Comparison of ENCODE assay signal across 8 cellular contexts in the genomic region with DNA sequence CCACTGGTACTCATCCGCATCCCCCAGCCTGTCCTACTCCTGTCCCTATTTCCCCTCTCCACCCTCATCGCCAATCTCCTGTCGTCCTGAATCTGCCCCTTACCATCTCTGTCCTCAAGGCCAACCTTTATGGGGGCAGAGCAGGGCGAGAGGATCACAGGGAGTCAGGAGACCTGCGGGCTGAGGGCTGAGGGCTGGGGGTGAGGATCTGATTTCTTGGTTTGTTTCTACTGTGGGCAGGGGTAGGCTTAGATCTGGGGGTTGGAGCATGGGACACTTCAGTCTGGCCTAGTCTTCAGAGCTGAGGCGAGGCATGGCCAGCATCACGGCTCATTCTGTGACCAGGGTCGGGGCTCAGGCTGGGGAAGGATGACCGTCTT. TPM values are rescaled to one million over a fixed set of nuclear protein-coding genes. Genes with fewer than 3 reads are reported as not detected.
DNase-seq lines count a peak whose midpoint lies in the region; ATAC-seq and TF ChIP-seq lines count a peak whose summit lies in the region.

No MANE protein-coding gene starts in this region.

- H3K4me1 ChIP-seq in CD8-positive, alpha-beta memory T cell (ENCODE audit: insufficient read depth, low read length): peaks cover 36% of the 10 kb centered on the region
- H3K4me1 ChIP-seq in Peyer's patch: peaks cover 0 to 20% (median 7%) of the 10 kb centered on the region in 4 donors

- TF ChIP-seq CTCF in Peyer's patch (IDR thresholded peaks at IDR 0.05) (no peak), epithelial cell of proximal tubule (conservative IDR thresholded peaks at IDR 0.05; ENCODE audit: low read depth, low read length) (no peak), osteocyte (IDR thresholded peaks at IDR 0.05) (no peak)

- DNase-seq in CD8-positive, alpha-beta memory T cell: no peak
- no peak for DNase-seq in Peyer's patch
- DNase-seq in epithelial cell of proximal tubule (ENCODE audit: low read depth): no peak
- no peak for DNase-seq in osteocyte (ENCODE audit: extremely low spot score, unreplicated experiment)
- DNase-seq in stimulated activated CD4-positive, alpha-beta T cell treated with anti-CD3 and anti-CD28 coated beads, Interleukin-15, amount 100 ng/mL, for 24 hours: no peak
- no peak for DNase-seq in sciatic nerve (ENCODE audit: low spot score)
- no peak for DNase-seq in epidermal melanocyte (ENCODE audit: insufficient read length, low spot score)
- DNase-seq in NCI-H2196 (lab: John Stamatoyannopoulos, UW; ENCODE audit: unreplicated experiment): no peak

- peak overlapping the region; percentile 63 to 84 (median 75) for H3K4me3 Mint-ChIP-seq in CD8-positive, alpha-beta memory T cell
- peak overlapping the region; percentile 68 for H3K4me3 Mint-ChIP-seq in osteocyte (ENCODE audit: unreplicated experiment)

- H3K27me3 ChIP-seq in CD8-positive, alpha-beta memory T cell (ENCODE audit: insufficient read depth, low read length, poor library complexity, severe bottlenecking): no peaks in the 10 kb centered on the region
- no peaks in the 10 kb centered on the region for H3K27me3 ChIP-seq in Peyer's patch

- H3K27ac ChIP-seq in CD8-positive, alpha-beta memory T cell (ENCODE audit: low read depth, low read length): peak overlapping the region; percentile 76
- peak overlapping the region; percentile 72 to 95 (median 90) for H3K27ac ChIP-seq in Peyer's patch

- peaks cover 36 to 42% (median 41%) of the 10 kb centered on the region in 3 donors for H3K4me1 Mint-ChIP-seq in CD8-positive, alpha-beta memory T cell
- peaks cover 28% of the 10 kb centered on the region for H3K4me1 Mint-ChIP-seq in osteocyte (ENCODE audit: unreplicated experiment)

- no peaks in the 10 kb centered on the region for H3K9me3 Mint-ChIP-seq in CD8-positive, alpha-beta memory T cell
- H3K9me3 Mint-ChIP-seq in osteocyte (ENCODE audit: unreplicated experiment): no peaks in the 10 kb centered on the region

- CTCF ChIA-PET in CD8-positive, alpha-beta memory T cell (lab: Charles Lee): interaction anchor here (0.9 to 5.8 kb wide), 20 partner anchors 9 to 277 kb away, joined by 3 to 455 read pairs (median 8); partner anchors contain the start of genes FOSB, PPM1N, QPCTL and RTN2

- no peaks in the 10 kb centered on the region for H3K36me3 Mint-ChIP-seq in CD8-positive, alpha-beta memory T cell
- H3K36me3 Mint-ChIP-seq in osteocyte (ENCODE audit: unreplicated experiment): no peaks in the 10 kb centered on the region

- peak overlapping the region; percentile 47 for H3K4me3 ChIP-seq in CD8-positive, alpha-beta memory T cell (ENCODE audit: low read length)
- H3K4me3 ChIP-seq in Peyer's patch (peak overlapping the region; percentile 58 to 91 (median 70)), epithelial cell of proximal tubule (ENCODE audit: low read depth, low read length) (peak overlapping the region; percentile 66)

- no peaks in the 10 kb centered on the region for H3K36me3 ChIP-seq in CD8-positive, alpha-beta memory T cell (ENCODE audit: insufficient read depth, low read length)
- no peaks in the 10 kb centered on the region for H3K36me3 ChIP-seq in Peyer's patch

- peak overlapping the region; percentile 74 to 94 (median 90) for H3K27ac Mint-ChIP-seq in CD8-positive, alpha-beta memory T cell
- H3K27ac Mint-ChIP-seq in osteocyte (ENCODE audit: unreplicated experiment): peak overlapping the region; percentile 89

- no peaks in the 10 kb centered on the region for H3K27me3 Mint-ChIP-seq in CD8-positive, alpha-beta memory T cell
- no peaks in the 10 kb centered on the region for H3K27me3 Mint-ChIP-seq in osteocyte (ENCODE audit: unreplicated experiment)

- ATAC-seq in sciatic nerve: no peak

- POLR2A ChIA-PET in CD8-positive, alpha-beta memory T cell (lab: Charles Lee): interaction anchor here (0.6 to 2.9 kb wide), 7 partner anchors 15 to 195 kb away, joined by 3 to 89 read pairs (median 5); partner anchors contain the start of genes ERCC1 and FOSB

- intact Hi-C loops in sciatic nerve (cut with DNase I): no loop called here

- TF ChIP-seq POLR2A in Peyer's patch (IDR thresholded peaks at IDR 0.05): no peak

- no peaks in the 10 kb centered on the region for H3K9me3 ChIP-seq in CD8-positive, alpha-beta memory T cell (ENCODE audit: low read length)
- H3K9me3 ChIP-seq in Peyer's patch: no peaks in the 10 kb centered on the region

RNA-seq across cellular contexts. Expression of gene ERCC1, which starts 16.5 kb away (rescaled TPM):
- 10 to 100 TPM; 75.7 to 82.6 TPM for total RNA-seq in CD8-positive, alpha-beta memory T cell
- polyA plus RNA-seq in CD8-positive, alpha-beta memory T cell: 47.5 TPM
- total RNA-seq in Peyer's patch (10 to 100 TPM; 39.9 to 69.3 (median 52.5) TPM), epithelial cell of proximal tubule (66.6 and 71.6 TPM in 2 replicates), osteocyte (96.7 and 117 TPM in 2 replicates), sciatic nerve (58.6 TPM)

RNA-seq across cellular contexts. Expression of gene FOSB, which starts 27.5 kb away (rescaled TPM):
- 10 to 100 TPM; 21.6 to 22.1 TPM for total RNA-seq in CD8-positive, alpha-beta memory T cell
- polyA plus RNA-seq in CD8-positive, alpha-beta memory T cell: 48.2 TPM
- total RNA-seq in Peyer's patch (10 to 100 TPM in 2 of 4 donors, 1 to 10 TPM in 1, under 1 TPM in 1; 0.85 to 56.1 (median 9.6) TPM), epithelial cell of proximal tubule (0.65 and 3.4 TPM in 2 replicates), osteocyte (93.8 and 176 TPM in 2 replicates), sciatic nerve (3.7 TPM)

RNA-seq across cellular contexts. Expression of gene POLR1G, which starts 33.8 kb away (rescaled TPM):
- total RNA-seq in CD8-positive, alpha-beta memory T cell: 10 to 100 TPM; 26.5 to 27.4 TPM
- 2.2 TPM for polyA plus RNA-seq in CD8-positive, alpha-beta memory T cell
- total RNA-seq in Peyer's patch (10 to 100 TPM in 1 of 4 donors, 1 to 10 TPM in 2, under 1 TPM in 1; 0.88 to 10.7 (median 2.5) TPM), epithelial cell of proximal tubule (14.5 and 30.7 TPM in 2 replicates), osteocyte (7.6 and 9.1 TPM in 2 replicates), sciatic nerve (2.3 TPM)

RNA-seq across cellular contexts. Expression of gene PPP1R13L, which starts 35.4 kb away (rescaled TPM):
- 1 to 10 TPM; 3.9 to 4.3 TPM for total RNA-seq in CD8-positive, alpha-beta memory T cell
- 0.83 TPM for polyA plus RNA-seq in CD8-positive, alpha-beta memory T cell
- 10 to 100 TPM; 16.5 to 53.9 (median 36.2) TPM for total RNA-seq in Peyer's patch
- 15.2 and 16.8 TPM in 2 replicates for total RNA-seq in epithelial cell of proximal tubule
- total RNA-seq in osteocyte: 48.7 and 53.5 TPM in 2 replicates
- total RNA-seq in sciatic nerve: 20.7 TPM

RNA-seq across cellular contexts. Expression of gene RTN2, which starts 56.6 kb away (rescaled TPM):
- total RNA-seq in CD8-positive, alpha-beta memory T cell: 1 to 10 TPM; 2.7 to 3.7 TPM
- 0.71 TPM for polyA plus RNA-seq in CD8-positive, alpha-beta memory T cell
- total RNA-seq in Peyer's patch: 10 to 100 TPM in 1 of 4 donors, 1 to 10 TPM in 2, under 1 TPM in 1; 0.53 to 42.1 (median 4.3) TPM
- total RNA-seq in epithelial cell of proximal tubule: 6.9 and 9.7 TPM in 2 replicates
- 15.6 and 15.8 TPM in 2 replicates for total RNA-seq in osteocyte
- 4.0 TPM for total RNA-seq in sciatic nerve
